8 cellular contexts compared by ENCODE assay signal in the genomic region with DNA sequence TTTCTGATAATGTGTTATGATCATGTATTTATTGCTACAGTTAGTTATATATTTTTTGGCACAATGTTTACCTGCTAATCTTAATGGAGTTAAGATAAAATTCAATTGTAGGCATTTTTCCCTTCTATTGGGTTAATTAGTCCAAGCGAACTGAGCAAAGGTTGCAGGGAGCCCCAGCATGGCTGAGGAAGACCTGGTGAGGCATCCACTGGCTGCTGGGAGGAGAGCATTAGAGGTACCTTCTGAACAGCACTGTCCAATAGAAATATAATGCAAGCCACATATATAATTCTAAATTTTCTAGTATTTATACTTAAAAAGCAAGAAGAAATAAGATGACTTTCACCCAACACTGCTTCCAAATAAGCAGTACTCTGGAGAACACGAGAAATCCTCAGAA. TPM values are rescaled to one million over a fixed set of nuclear protein-coding genes. Genes with fewer than 3 reads are reported as not detected.
DNase-seq lines count a peak whose midpoint lies in the region; ATAC-seq and TF ChIP-seq lines count a peak whose summit lies in the region.

No MANE protein-coding gene starts in this region.

- H3K9ac ChIP-seq in MM.1S (ENCODE audit: low read length) (peak overlapping the region; percentile 70), trophoblast cell (ENCODE audit: low read length) (no peak overlapping the region)

- no peak overlapping the region for H2BK5ac ChIP-seq in trophoblast cell (ENCODE audit: low read depth, low read length, poor library complexity)

- no peak for DNase-seq in MM.1S
- DNase-seq in endothelial cell (ENCODE audit: low spot score), result no peak
- no peak for DNase-seq in trophoblast cell
- no peak for DNase-seq in mucosa of gallbladder (ENCODE audit: low spot score)
- no peak for DNase-seq in NCI-H345 treated with DMSO at 0.1 percent for 48 hours (lab: John Stamatoyannopoulos, UW; ENCODE audit: unreplicated experiment)

- H4K8ac ChIP-seq in trophoblast cell (ENCODE audit: low read depth, low read length), result peak overlapping the region; percentile 66

- H2BK12ac ChIP-seq in trophoblast cell (ENCODE audit: low read length), result no peak overlapping the region

- H3K18ac ChIP-seq in trophoblast cell (ENCODE audit: low read length), result no peak overlapping the region

- no CpG with 5 or more reads among the region's 2 CpGs for WGBS in trophoblast cell (ENCODE audit: extremely low coverage, insufficient coverage, insufficient read length)

- H3K9me3 Mint-ChIP-seq in endothelial cell (ENCODE audit: unreplicated experiment), result no peaks in the 10 kb centered on the region

- H2AFZ ChIP-seq in MM.1S (ENCODE audit: low read length), result peak overlapping the region; percentile 56
- H2AFZ ChIP-seq in trophoblast cell (ENCODE audit: insufficient read depth, low read length, poor library complexity), result no peak overlapping the region

- peaks cover 23% of the 10 kb centered on the region for H3F3A ChIP-seq in MM.1S (ENCODE audit: insufficient read depth, low read length)

- H3K4me2 ChIP-seq in MM.1S (ENCODE audit: low read depth, low read length) (peak overlapping the region; percentile 62), trophoblast cell (ENCODE audit: low read length) (peak overlapping the region; percentile 60)

- no peaks in the 10 kb centered on the region for H3K36me3 Mint-ChIP-seq in endothelial cell (ENCODE audit: low read depth, unreplicated experiment)

- peak overlapping the region; percentile 73; the same call in 1 of the 2 replicates for H3K27ac ChIP-seq in MM.1S (ENCODE audit: low read length)
- H3K27ac ChIP-seq in trophoblast cell (ENCODE audit: low read depth, low read length), result no peak overlapping the region

- peaks cover 6% of the 10 kb centered on the region for H3K79me1 ChIP-seq in trophoblast cell (ENCODE audit: low read length)

- H3K79me2 ChIP-seq in MM.1S (ENCODE audit: low read length), result peaks cover 39% of the 10 kb centered on the region
- no peaks in the 10 kb centered on the region for H3K79me2 ChIP-seq in trophoblast cell (ENCODE audit: control insufficient read depth, insufficient read depth, low read length, poor library complexity)

- no peak overlapping the region for H4K12ac ChIP-seq in trophoblast cell (ENCODE audit: low read depth, low read length)

- H3K36me3 ChIP-seq in MM.1S (replicated peaks; ENCODE audit: insufficient read depth, low read length) (no peaks in the 10 kb centered on the region), trophoblast cell (ENCODE audit: control insufficient read depth in 1 of 2, insufficient read depth in 2 of 2, low read length in 2 of 2) (no peaks in the 10 kb centered on the region)

- ATAC-seq in GM19351 (IDR thresholded peaks at IDR 0.05; ENCODE audit: unreplicated experiment), result peak; percentile 6
- ATAC-seq in GM21447 (IDR thresholded peaks at IDR 0.05; ENCODE audit: unreplicated experiment), result no peak
- ATAC-seq in GM19467 (IDR thresholded peaks at IDR 0.05; ENCODE audit: unreplicated experiment), result no peak

- H3K9me3 ChIP-seq in MM.1S (replicated peaks; ENCODE audit: insufficient read depth, low read length) (no peaks in the 10 kb centered on the region), trophoblast cell (ENCODE audit: insufficient read depth, low read depth, low read length) (no peaks in the 10 kb centered on the region)

- no peaks in the 10 kb centered on the region for H3K27me3 Mint-ChIP-seq in endothelial cell (ENCODE audit: unreplicated experiment)

- no peaks in the 10 kb centered on the region for H3K9me2 ChIP-seq in MM.1S (replicated peaks; ENCODE audit: insufficient read depth, low read length)

- H3K4me1 ChIP-seq in MM.1S (ENCODE audit: low read length) (peaks cover 10% of the 10 kb centered on the region), trophoblast cell (ENCODE audit: control insufficient read depth in 1 of 2, insufficient read depth in 2 of 2, low read length in 2 of 2) (no peaks in the 10 kb centered on the region)

- H3K4me1 Mint-ChIP-seq in endothelial cell (ENCODE audit: unreplicated experiment), result peaks cover 2% of the 10 kb centered on the region

- H3K14ac ChIP-seq in trophoblast cell (ENCODE audit: low read length), result no peak overlapping the region

- TF ChIP-seq CTCF in MM.1S (IDR thresholded peaks at IDR 0.05; ENCODE audit: low read length) (no peak), endothelial cell (IDR thresholded peaks at IDR 0.05; ENCODE audit: unreplicated experiment) (no peak)

- H4K20me1 ChIP-seq in MM.1S (ENCODE audit: insufficient read depth, low read length), result no peaks in the 10 kb centered on the region

- H3K4me3 ChIP-seq in MM.1S (ENCODE audit: low read length), result peak overlapping the region; percentile 66
- H3K4me3 ChIP-seq in trophoblast cell (ENCODE audit: low read depth, low read length), result no peak overlapping the region

- peak overlapping the region; percentile 98 for H3K4me3 Mint-ChIP-seq in endothelial cell (ENCODE audit: unreplicated experiment)

- H3K4ac ChIP-seq in trophoblast cell (ENCODE audit: low read depth, low read length), result no peak overlapping the region

- no peak overlapping the region for H2AK5ac ChIP-seq in trophoblast cell (ENCODE audit: low read length)

- no peak overlapping the region for H4K91ac ChIP-seq in trophoblast cell (ENCODE audit: low read depth, low read length)

- no peaks in the 10 kb centered on the region for H3K27me3 ChIP-seq in MM.1S (replicated peaks; ENCODE audit: insufficient read depth, low read length)
- no peaks in the 10 kb centered on the region for H3K27me3 ChIP-seq in trophoblast cell (ENCODE audit: insufficient read depth, low read length)

- peak overlapping the region; percentile 66 for H3K27ac Mint-ChIP-seq in endothelial cell (ENCODE audit: unreplicated experiment)

- H2BK120ac ChIP-seq in trophoblast cell (ENCODE audit: insufficient read depth, low read length, poor library complexity), result no peak overlapping the region

- no peak overlapping the region for H3K23ac ChIP-seq in trophoblast cell (ENCODE audit: low read length)

RNA-seq across cellular contexts. Expression of gene TMEM126A, which starts 0.7 kb away (rescaled TPM):
- total RNA-seq in endothelial cell (ENCODE audit: unreplicated experiment) (17.8 TPM), mucosa of gallbladder (18.3 TPM)
- polyA plus RNA-seq in trophoblast cell (2013), result 36.1 and 38.3 TPM in 2 replicates

RNA-seq across cellular contexts. Expression of gene CREBZF, which starts 17.9 kb away (rescaled TPM):
- total RNA-seq in endothelial cell (ENCODE audit: unreplicated experiment) (49.0 TPM), mucosa of gallbladder (48.4 TPM)
- polyA plus RNA-seq in trophoblast cell (2013), result 21.7 and 22.7 TPM in 2 replicates

RNA-seq across cellular contexts. Expression of gene TMEM126B, which starts 18.7 kb away (rescaled TPM):
- total RNA-seq in endothelial cell (ENCODE audit: unreplicated experiment) (42.0 TPM), mucosa of gallbladder (35.5 TPM)
- 29.4 and 31.2 TPM in 2 replicates for polyA plus RNA-seq in trophoblast cell (2013)

RNA-seq across cellular contexts. Expression of gene DLG2, which starts 19.9 kb away (rescaled TPM):
- total RNA-seq in endothelial cell (ENCODE audit: unreplicated experiment), result 5.1 TPM
- 1.2 and 1.4 TPM in 2 replicates for polyA plus RNA-seq in trophoblast cell (2013)
- total RNA-seq in mucosa of gallbladder, result 4.4 TPM

RNA-seq across cellular contexts. Expression of gene CCDC89, which starts 38.9 kb away (rescaled TPM):
- total RNA-seq in endothelial cell (ENCODE audit: unreplicated experiment) (not detected), mucosa of gallbladder (2.6 TPM)
- polyA plus RNA-seq in trophoblast cell (2013), result 0.04 and 0.06 TPM in 2 replicates
